ENCODE assay signal across 22 cellular contexts in genomic region chr6:13479971-13480434, GRCh38. TPM values are rescaled to one million over a fixed set of nuclear protein-coding genes. Genes with fewer than 3 reads are reported as not detected.
DNase-seq lines count a peak whose midpoint lies in the region; ATAC-seq and TF ChIP-seq lines count a peak whose summit lies in the region.
"Had no signal": no experiment of that assay in that cellular context is flagged by ENCODE, and none has a peak within 500 bp of the region (broad histone marks: within the 10 kb centered on the region; RNA-seq: fewer than 3 reads in every experiment).

No MANE protein-coding gene starts in this region.

- intact Hi-C loops in OCI-LY7 (cut with micrococcal nuclease; ENCODE audit: unreplicated experiment): no loop called here

- H4K20me1 ChIP-seq in OCI-LY7 (ENCODE audit: insufficient read depth, low read length): peaks cover 22% of the 10 kb centered on the region; the same call in 1 of the 2 replicates

- peak overlapping the region; percentile 5; the same call in 1 of the 2 replicates for H3K4me2 ChIP-seq in OCI-LY7 (ENCODE audit: low read length)

- H3K79me2 ChIP-seq in OCI-LY7 (ENCODE audit: insufficient read depth, low read depth, low read length): peaks cover 60% of the 10 kb centered on the region

- CTCF ChIA-PET in OCI-LY7 (lab: Charles Lee; ENCODE audit: unreplicated experiment): no interaction called here

- no peak for TF ChIP-seq CTCF in HL-60 (IDR thresholded peaks at IDR 0.05; ENCODE audit: insufficient read depth, low read length)
- TF ChIP-seq CTCF in OCI-LY7 (conservative IDR thresholded peaks at IDR 0.05; ENCODE audit: low read length): no peak
- TF ChIP-seq CTCF in foreskin keratinocyte (conservative IDR thresholded peaks at IDR 0.05): no peak
- no peak for TF ChIP-seq CTCF in neutrophil (IDR thresholded peaks at IDR 0.05)

- POLR2A ChIA-PET in OCI-LY7 (lab: Charles Lee): interaction anchor here (0.8 to 1.7 kb wide), 4 partner anchors 15 to 136 kb away, joined by 3 to 6 read pairs (median 4); partner anchors contain the start of gene NOL7

- H3K27ac ChIP-seq in HL-60 (replicated peaks) (peak overlapping the region; percentile 15), OCI-LY7 (ENCODE audit: low read depth, low read length, poor library complexity, severe bottlenecking) (no peak overlapping the region), foreskin keratinocyte (peak overlapping the region; percentile 62), neutrophil (peak overlapping the region; percentile 68)
- H3K27ac ChIP-seq: brain microvascular endothelial cell, Peyer's patch, thyroid gland had no signal

- H3K9me2 ChIP-seq in OCI-LY7 (ENCODE audit: insufficient read depth, low read length): no peaks in the 10 kb centered on the region
- H3K9me2 ChIP-seq: SK-N-SH had no signal

- BruUV-seq in OCI-LY7 (replicated peaks; lab: Mats Ljungman, UMichigan): no TSS peak

- H3K9me3 ChIP-seq in OCI-LY7 (ENCODE audit: low read length) (peaks cover 5% of the 10 kb centered on the region; the same call in 1 of the 2 replicates), neutrophil (no peaks in the 10 kb centered on the region)
- H3K9me3 ChIP-seq: Peyer's patch, SK-N-SH, thyroid gland had no signal

- H3K36me3 ChIP-seq in OCI-LY7 (ENCODE audit: insufficient read depth, low read length) (peaks cover 71% of the 10 kb centered on the region), neutrophil (no peaks in the 10 kb centered on the region)
- H3K36me3 ChIP-seq: brain microvascular endothelial cell, Peyer's patch, thyroid gland had no signal

- H3K4me1 ChIP-seq in OCI-LY7 (ENCODE audit: insufficient read depth, low read length, poor library complexity, severe bottlenecking): peaks cover 52% of the 10 kb centered on the region
- peaks cover 48% of the 10 kb centered on the region for H3K4me1 ChIP-seq in foreskin keratinocyte
- peaks cover 35 to 40% of the 10 kb centered on the region in 2 experiments for H3K4me1 ChIP-seq in neutrophil (ENCODE audit: control insufficient read depth in 1 of 2, insufficient read depth in 1 of 2, low read depth in 1 of 2, low read length in 1 of 2)
- H3K4me1 ChIP-seq: thyroid gland had no signal

- H2AFZ ChIP-seq in OCI-LY7 (ENCODE audit: low read length): no peak overlapping the region

- peak; percentile 84 for ATAC-seq in foreskin keratinocyte

- H3K4me3 ChIP-seq in HL-60 (replicated peaks; ENCODE audit: insufficient read depth, low read length) (no peak overlapping the region), OCI-LY7 (ENCODE audit: low read depth, low read length, poor library complexity, severe bottlenecking) (no peak overlapping the region), neutrophil (ENCODE audit: low read depth in 1 of 2, low read length in 1 of 2) (no peak overlapping the region)
- H3K4me3 ChIP-seq: lung, Peyer's patch, thyroid gland had no signal

- H3K27me3 ChIP-seq in HL-60 (ENCODE audit: insufficient read depth, poor library complexity, severe bottlenecking) (no peaks in the 10 kb centered on the region), foreskin keratinocyte (no peaks in the 10 kb centered on the region), neutrophil (no peaks in the 10 kb centered on the region)
- H3K27me3 ChIP-seq: brain microvascular endothelial cell, Peyer's patch, thyroid gland had no signal

- DNase-seq in HL-60 (ENCODE audit: low read depth in 1 of 2, low spot score in 1 of 2) (peak in 1 of 2 experiments; percentile 39), OCI-LY7 (ENCODE audit: low spot score) (no peak), foreskin keratinocyte (peak; percentile 99), cortex of kidney (lab: John Stamatoyannopoulos, UW) (no peak), KG1 (lab: John Stamatoyannopoulos, UW) (no peak), NCI-H2081 (lab: John Stamatoyannopoulos, UW) (no peak)
- DNase-seq: activated CD4-positive, alpha-beta T cell treated with anti-CD3 and anti-CD28 coated beads, Interleukin-2, amount 50 U/mL, for 4 hours; activated effector memory CD4-positive, alpha-beta T cell treated with anti-CD3 and anti-CD28 coated beads, Interleukin-2, amount 50 U/mL, for 16 hours; CD8-positive, alpha-beta memory T cell; DMS53; NCI-H1105 treated with DMSO at 0.1 percent for 48 hours; NCI-H510A treated with DMSO at 0.1 percent for 48 hours; NK-92 treated with Interleukin-12 subunit alpha and Interleukin-12 subunit beta, amount 100 ng/mL, for 24 hours; Peyer's patch; SK-N-SH; small intestine; stimulated activated CD4-positive, alpha-beta T cell treated with anti-CD3 and anti-CD28 coated beads, Interleukin-2, amount 100 ng/mL, for 48 hours; stimulated activated naive CD4-positive, alpha-beta T cell; thyroid gland had no signal

RNA-seq across cellular contexts. Expression of gene GFOD1, which starts 7.4 kb away (rescaled TPM):
- total RNA-seq in OCI-LY7 (2014; rRNA removed; shearing (Covaris generic)): 19.7 and 22.6 TPM in 2 replicates
- total RNA-seq in OCI-LY7 (2022): 34.4 and 35.0 TPM in 2 replicates
- 10.3 and 11.1 TPM in 2 replicates for total RNA-seq in foreskin keratinocyte
- 3.3 and 3.7 TPM in 2 replicates for polyA plus RNA-seq in foreskin keratinocyte

Comparison
In these comparisons a context has a peak if more than half of its experiments do, and no peak if none do; other contexts are left out.
1. DNase-seq: peak in foreskin keratinocyte (2 of 2); none in OCI-LY7 (single experiment), cortex of kidney (single experiment), KG1 (single experiment) and NCI-H2081 (0 of 2).